1 cellular context compared by ENCODE assay signal in the genomic region with DNA sequence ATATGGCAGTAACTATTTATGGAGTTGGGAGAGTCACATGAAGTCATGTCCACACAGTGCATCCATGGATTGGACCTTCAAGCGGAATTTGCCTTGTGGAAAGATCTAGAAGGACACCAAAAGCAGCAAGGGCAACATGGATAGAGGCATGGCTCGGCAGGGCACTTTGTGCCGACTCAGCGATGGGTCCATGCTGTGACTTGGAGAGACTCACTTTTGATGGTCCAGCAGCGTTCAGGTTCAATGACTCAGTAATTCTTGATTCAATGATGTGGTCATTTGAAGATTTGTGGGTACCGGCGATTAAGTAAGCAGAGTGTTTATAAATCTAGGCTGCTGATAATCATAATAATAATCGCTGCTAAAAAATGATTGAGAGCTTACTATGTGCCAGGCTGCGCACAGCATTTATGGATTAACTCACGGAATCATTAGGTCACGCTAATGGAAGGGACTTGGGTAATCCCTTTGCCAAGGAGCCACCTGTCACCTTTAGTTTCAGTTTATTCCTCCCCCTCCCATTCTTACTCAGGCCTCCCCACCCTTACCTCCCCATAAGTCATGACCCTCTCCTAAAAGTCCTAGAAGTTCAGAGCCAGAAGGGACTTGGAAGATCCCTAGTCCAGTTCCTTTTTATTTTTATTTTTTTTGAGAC.
TF ChIP-seq lines count a peak whose summit lies in the region.

No MANE protein-coding gene starts in this region.

TF ChIP-seq in A549, 52 proteins besides CTCF, POLR2A, EP300 and RAD21 (continued from another document):
- TF ChIP-seq, protein P1, sequence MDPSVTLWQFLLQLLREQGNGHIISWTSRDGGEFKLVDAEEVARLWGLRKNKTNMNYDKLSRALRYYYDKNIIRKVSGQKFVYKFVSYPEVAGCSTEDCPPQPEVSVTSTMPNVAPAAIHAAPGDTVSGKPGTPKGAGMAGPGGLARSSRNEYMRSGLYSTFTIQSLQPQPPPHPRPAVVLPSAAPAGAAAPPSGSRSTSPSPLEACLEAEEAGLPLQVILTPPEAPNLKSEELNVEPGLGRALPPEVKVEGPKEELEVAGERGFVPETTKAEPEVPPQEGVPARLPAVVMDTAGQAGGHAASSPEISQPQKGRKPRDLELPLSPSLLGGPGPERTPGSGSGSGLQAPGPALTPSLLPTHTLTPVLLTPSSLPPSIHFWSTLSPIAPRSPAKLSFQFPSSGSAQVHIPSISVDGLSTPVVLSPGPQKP (IDR thresholded peaks at IDR 0.05; ENCODE audit: low read depth, low read length): no peak
